Comparison of ENCODE assay signal across 11 cellular contexts in the genomic region with DNA sequence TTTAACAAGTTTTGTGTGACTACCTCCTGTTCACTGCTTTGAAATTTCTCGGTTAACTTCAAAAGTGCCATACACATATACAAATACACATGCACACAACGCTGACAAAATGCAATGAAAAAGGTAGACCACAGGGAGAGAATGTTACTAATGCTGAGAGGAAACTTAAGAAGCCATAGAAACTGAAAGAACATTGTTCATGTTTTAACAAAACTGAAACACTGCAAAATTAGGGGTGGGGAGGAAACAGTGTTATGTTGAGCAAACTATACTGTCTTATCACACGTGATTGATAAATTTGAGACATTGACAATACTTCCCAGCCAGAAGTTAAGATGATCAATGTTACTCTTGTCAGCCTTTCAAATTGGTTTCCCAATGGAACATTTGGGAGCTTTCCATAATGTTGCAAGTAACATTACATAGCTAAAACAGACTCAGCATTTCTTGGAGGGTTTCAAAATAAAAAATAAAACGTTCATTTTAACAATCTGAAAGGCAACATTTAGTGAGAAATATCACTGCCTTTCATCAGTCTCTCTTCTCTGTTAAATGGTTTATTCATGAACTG.
DNase-seq lines count a peak whose midpoint lies in the region; ATAC-seq and TF ChIP-seq lines count a peak whose summit lies in the region.
"Had no signal": no experiment of that assay in that cellular context is flagged by ENCODE, and none has a peak within 500 bp of the region (broad histone marks: within the 10 kb centered on the region; RNA-seq: fewer than 3 reads in every experiment).

No MANE protein-coding gene starts in this region.

- H3K27me3 ChIP-seq in H7 (ENCODE audit: control insufficient read depth, insufficient read depth, low read length): no peaks in the 10 kb centered on the region

- ATAC-seq in GM19328 (IDR thresholded peaks at IDR 0.05; ENCODE audit: unreplicated experiment) (peak; percentile 87), HG02678 (IDR thresholded peaks at IDR 0.05; ENCODE audit: unreplicated experiment) (peak; percentile 94), HG03460 (IDR thresholded peaks at IDR 0.05; ENCODE audit: unreplicated experiment) (peak; percentile 93)

- TF ChIP-seq CTCF in GM12864 (IDR thresholded peaks at IDR 0.05; ENCODE audit: low read depth, low read length, missing control alignments): no peak

- H3K4me3 ChIP-seq in GM12864 (ENCODE audit: low read depth, low read length): no peak overlapping the region
- no peak overlapping the region for H3K4me3 ChIP-seq in H7 (ENCODE audit: insufficient read depth, low read depth, low read length)

- DNase-seq in GM12864 (ENCODE audit: low read depth): peak; percentile 41
- DNase-seq in H7: no peak
- no peak for DNase-seq in ecto neural progenitor cell (ENCODE audit: low spot score)
- no peak for DNase-seq in medulla oblongata (ENCODE audit: extremely low spot score)
- no peak for DNase-seq in DMS153 treated with DMSO at 0.1 percent for 48 hours (lab: John Stamatoyannopoulos, UW; ENCODE audit: unreplicated experiment)
- DNase-seq: activated CD8-positive, alpha-beta memory T cell treated with anti-CD3 and anti-CD28 coated beads, Interleukin-2, amount 50 U/mL, for 48 hours; EL; NCI-H1048 had no signal

- H3K36me3 ChIP-seq in H7 (replicated peaks; ENCODE audit: control insufficient read depth, insufficient read depth, low read length): no peaks in the 10 kb centered on the region
